Comparison of ENCODE assay signal across 15 cellular contexts in genomic region chr9:92405770-92406169, GRCh38. TPM values are rescaled to one million over a fixed set of nuclear protein-coding genes. Genes with fewer than 3 reads are reported as not detected.
DNase-seq lines count a peak whose midpoint lies in the region; ATAC-seq and TF ChIP-seq lines count a peak whose summit lies in the region.
"Had no signal": no experiment of that assay in that cellular context is flagged by ENCODE, and none has a peak within 500 bp of the region (broad histone marks: within the 10 kb centered on the region; RNA-seq: fewer than 3 reads in every experiment).

No MANE protein-coding gene starts in this region.

- no peaks in the 10 kb centered on the region for H3K9me3 ChIP-seq in T-helper 17 cell (ENCODE audit: control insufficient read depth, low read length, poor library complexity, severe bottlenecking)
- no peaks in the 10 kb centered on the region for H3K9me3 ChIP-seq in left lung
- no peaks in the 10 kb centered on the region for H3K9me3 ChIP-seq in thymus (ENCODE audit: control insufficient read depth)
- H3K9me3 ChIP-seq: HAP-1, thyroid gland had no signal

- H3K4me3 ChIP-seq in left lung (no peak overlapping the region), thymus (ENCODE audit: low read length) (no peak overlapping the region)
- H3K4me3 ChIP-seq: HAP-1, thyroid gland had no signal

- ATAC-seq in activated T-cell treated with anti-CD3 and anti-CD28 coated beads, Interleukin-2, amount 50 U/mL, for 4 hours, result no peak
- ATAC-seq in T-helper 17 cell (no peak), left lung (no peak), HG03521 (IDR thresholded peaks at IDR 0.05; ENCODE audit: unreplicated experiment) (no peak)

- 87% methylated on average over 4 of the region's 4 CpGs for WGBS in thymus

- H3K27me3 Mint-ChIP-seq in activated T-cell treated with anti-CD3 and anti-CD28 coated beads, Interleukin-2, amount 50 U/mL, for 4 hours (ENCODE audit: low read depth), result no peaks in the 10 kb centered on the region
- no peaks in the 10 kb centered on the region for H3K27me3 Mint-ChIP-seq in T-helper 17 cell

- H3K9me3 Mint-ChIP-seq in activated T-cell treated with anti-CD3 and anti-CD28 coated beads, Interleukin-2, amount 50 U/mL, for 4 hours, result no peaks in the 10 kb centered on the region

- H3K27me3 ChIP-seq in left lung (no peaks in the 10 kb centered on the region), thymus (ENCODE audit: control insufficient read depth, insufficient read depth) (no peaks in the 10 kb centered on the region)
- H3K27me3 ChIP-seq: thyroid gland had no signal

- intact Hi-C loops in left lung (cut with DNase I), result no loop called here

- TF ChIP-seq CTCF in left lung (IDR thresholded peaks at IDR 0.05) (no peak), GM20000 (IDR thresholded peaks at IDR 0.05; ENCODE audit: extremely low read depth, missing control alignments) (no peak)

- H3K27ac Mint-ChIP-seq in T-helper 17 cell, result peak overlapping the region; percentile 77

- no peak for DNase-seq in activated T-cell treated with anti-CD3 and anti-CD28 coated beads, Interleukin-2, amount 50 U/mL, for 4 hours
- no peak for DNase-seq in activated T-cell treated with anti-CD3 and anti-CD28 coated beads for 4 hours
- no peak for DNase-seq in T-helper 17 cell
- DNase-seq in left lung, result no peak
- DNase-seq in stimulated activated CD4-positive, alpha-beta T cell treated with anti-CD3 and anti-CD28 coated beads, Interleukin-4, amount 100 ng/mL, for 24 hours, result no peak
- DNase-seq in GM20000 (ENCODE audit: low spot score), result no peak
- DNase-seq: activated CD4-positive, CD25-positive, alpha-beta regulatory T cell; NCI-H1417 treated with DMSO at 0.1 percent for 48 hours; NCI-H524 treated with DMSO at 0.1 percent for 48 hours; thyroid gland had no signal

- peaks cover 7 to 10% of the 10 kb centered on the region in 2 donors for H3K4me1 ChIP-seq in left lung
- peaks cover 11% of the 10 kb centered on the region for H3K4me1 ChIP-seq in thymus (ENCODE audit: control insufficient read depth, insufficient read depth, low read length)
- H3K4me1 ChIP-seq: HAP-1, thyroid gland had no signal

- peaks cover 24% of the 10 kb centered on the region for H3K4me1 Mint-ChIP-seq in activated T-cell treated with anti-CD3 and anti-CD28 coated beads, Interleukin-2, amount 50 U/mL, for 4 hours (ENCODE audit: low read depth)
- peaks cover 15% of the 10 kb centered on the region for H3K4me1 Mint-ChIP-seq in T-helper 17 cell

- no peaks in the 10 kb centered on the region for H3K36me3 ChIP-seq in left lung
- no peaks in the 10 kb centered on the region for H3K36me3 ChIP-seq in thymus (ENCODE audit: control insufficient read depth, insufficient read depth)
- H3K36me3 ChIP-seq: HAP-1, thyroid gland had no signal

- H3K36me3 Mint-ChIP-seq in activated T-cell treated with anti-CD3 and anti-CD28 coated beads, Interleukin-2, amount 50 U/mL, for 4 hours (ENCODE audit: insufficient read depth), result no peaks in the 10 kb centered on the region
- H3K36me3 Mint-ChIP-seq in T-helper 17 cell (ENCODE audit: low read depth), result no peaks in the 10 kb centered on the region

- H3K27ac ChIP-seq in left lung (peak overlapping the region; percentile 29 to 30), thymus (ENCODE audit: low read depth) (peak overlapping the region; percentile 15)
- H3K27ac ChIP-seq: thyroid gland had no signal

- peak overlapping the region; percentile 37 for H3K4me3 Mint-ChIP-seq in activated T-cell treated with anti-CD3 and anti-CD28 coated beads, Interleukin-2, amount 50 U/mL, for 4 hours
- H3K4me3 Mint-ChIP-seq in T-helper 17 cell, result no peak overlapping the region

RNA-seq across cellular contexts. Expression of gene OGN, which starts 1.4 kb away (rescaled TPM):
- not detected for total RNA-seq in activated T-cell treated with anti-CD3 and anti-CD28 coated beads, Interleukin-2, amount 50 U/mL, for 4 hours
- under 1 TPM in 1 of 2 donors, not detected in 1; 0.52 TPM for total RNA-seq in T-helper 17 cell
- 10 to 100 TPM; 11.8 to 41.2 TPM for total RNA-seq in left lung
- polyA plus RNA-seq in thymus, result 3.4 TPM
- total RNA-seq: Daoy, myocyte had no signal

RNA-seq across cellular contexts. Expression of gene OMD, which starts 18.5 kb away (rescaled TPM):
- not detected for total RNA-seq in activated T-cell treated with anti-CD3 and anti-CD28 coated beads, Interleukin-2, amount 50 U/mL, for 4 hours
- total RNA-seq in T-helper 17 cell (not detected), left lung (1 to 10 TPM; 2.4 to 8.5 TPM)
- polyA plus RNA-seq in thymus, result 1.3 TPM
- total RNA-seq: Daoy, myocyte had no signal

Comparison
In these comparisons a context has a peak if more than half of its experiments do, and no peak if none do; other contexts are left out.
1. RNA of gene OGN, which starts 1.4 kb away (total RNA-seq): 11.8 to 41.2 TPM in left lung; 0.52 TPM in T-helper 17 cell and not detected in activated T-cell treated with anti-CD3 and anti-CD28 coated beads, Interleukin-2, amount 50 U/mL, for 4 hours; every median in the first group is over 4 times any median in the second.